ENCODE assay signal across 28 cellular contexts in genomic region chrX:136171420-136171819, GRCh38. TPM values are rescaled to one million over a fixed set of nuclear protein-coding genes. Genes with fewer than 3 reads are reported as not detected.
DNase-seq lines count a peak whose midpoint lies in the region; ATAC-seq and TF ChIP-seq lines count a peak whose summit lies in the region.
"Had no signal": no experiment of that assay in that cellular context is flagged by ENCODE, and none has a peak within 500 bp of the region (broad histone marks: within the 10 kb centered on the region; RNA-seq: fewer than 3 reads in every experiment).

No MANE protein-coding gene starts in this region.

- TF ChIP-seq EP300 in esophagus muscularis mucosa (IDR thresholded peaks at IDR 0.05): no peak

- 19 to 33% methylated on average over 1 of the region's 1 CpG for WGBS in heart right ventricle, 2 donors
- 31% methylated on average over 1 of the region's 1 CpG for WGBS in right cardiac atrium
- WGBS in esophagus muscularis mucosa: 41% methylated on average over 1 of the region's 1 CpG
- 60 to 66% (median 61%) methylated on average over 1 of the region's 1 CpG for whole genome bisulfite sequencing in psoas muscle, 3 donors

- H3K27ac ChIP-seq in heart right ventricle (peak overlapping the region in 8 of 10 donors; percentile 70 to 89 (median 87)), right cardiac atrium (ENCODE audit: low read length) (no peak overlapping the region), esophagus muscularis mucosa (replicated peaks in 1 of 4) (peak overlapping the region; percentile 84 to 99 (median 96)), psoas muscle (peak overlapping the region; percentile 95), uterus (peak overlapping the region; percentile 81 to 88)
- H3K27ac ChIP-seq: left lung, suprapubic skin, VCaP had no signal

- no peaks in the 10 kb centered on the region for H3K36me3 ChIP-seq in heart right ventricle
- H3K36me3 ChIP-seq in esophagus muscularis mucosa: no peaks in the 10 kb centered on the region
- no peaks in the 10 kb centered on the region for H3K36me3 ChIP-seq in psoas muscle (ENCODE audit: insufficient read depth in 1 of 2, low read depth in 1 of 2)
- H3K36me3 ChIP-seq in uterus: no peaks in the 10 kb centered on the region
- H3K36me3 ChIP-seq: left lung, suprapubic skin had no signal

- no peak overlapping the region for H3K27ac Mint-ChIP-seq in natural killer cell treated with Interleukin-12 subunit alpha and Interleukin-12 subunit beta and Interleukin-15 and Interleukin-18, amount 100 ng/mL, for 72 hours
- H3K27ac Mint-ChIP-seq: activated naive CD4-positive, alpha-beta T cell treated with anti-CD3 and anti-CD28 coated beads for 36 hours; CD4-positive, alpha-beta T cell; effector memory CD8-positive, alpha-beta T cell; mesothelial cell of epicardium; stimulated activated effector memory CD8-positive, alpha-beta T cell treated with anti-CD3 and anti-CD28 coated beads, Interleukin-12 subunit alpha, Interleukin-12 subunit beta, amount 100 ng/mL, for 72 hours; T-helper 2 cell treated with Interferon-gamma antibody and Interleukin-4, amounts not matched to agents 5 μg/mL and 100 μg/mL, for 36 hours had no signal

- ATAC-seq in heart right ventricle (no peak), right cardiac atrium (no peak), psoas muscle (no peak), sciatic nerve (no peak)
- ATAC-seq in natural killer cell treated with Interleukin-12 subunit alpha and Interleukin-12 subunit beta and Interleukin-15 and Interleukin-18, amount 100 ng/mL, for 72 hours: no peak
- ATAC-seq: effector memory CD8-positive, alpha-beta T cell; GM12878; left lung; naive thymus-derived CD8-positive, alpha-beta T cell; stimulated activated effector memory CD8-positive, alpha-beta T cell treated with anti-CD3 and anti-CD28 coated beads, Interleukin-12 subunit alpha, Interleukin-12 subunit beta, amount 100 ng/mL, for 72 hours had no signal

- H3K36me3 Mint-ChIP-seq in natural killer cell treated with Interleukin-12 subunit alpha and Interleukin-12 subunit beta and Interleukin-15 and Interleukin-18, amount 100 ng/mL, for 72 hours: no peaks in the 10 kb centered on the region
- H3K36me3 Mint-ChIP-seq: mesothelial cell of epicardium had no signal

- H3K4me1 ChIP-seq in heart right ventricle (peaks cover 0 to 88% (median 37%) of the 10 kb centered on the region in 9 donors), right cardiac atrium (ENCODE audit: control insufficient read depth, insufficient read depth, low read length) (peaks cover 10% of the 10 kb centered on the region), esophagus muscularis mucosa (peaks cover 33 to 95% (median 81%) of the 10 kb centered on the region in 4 donors), psoas muscle (peaks cover 11% of the 10 kb centered on the region), uterus (peaks cover 0 to 17% of the 10 kb centered on the region in 2 donors)
- H3K4me1 ChIP-seq: left lung had no signal

- H3K4me3 ChIP-seq in heart right ventricle: peak overlapping the region in 2 of 10 donors; percentile 2 to 26
- H3K4me3 ChIP-seq in right cardiac atrium (ENCODE audit: low read length): no peak overlapping the region
- peak overlapping the region in 3 of 4 donors; percentile 31 to 42 (median 40) for H3K4me3 ChIP-seq in esophagus muscularis mucosa
- peak overlapping the region; percentile 52 for H3K4me3 ChIP-seq in psoas muscle
- H3K4me3 ChIP-seq in uterus: no peak overlapping the region
- H3K4me3 ChIP-seq: GM12878, left lung, suprapubic skin had no signal

- no peaks in the 10 kb centered on the region for H3K9me3 Mint-ChIP-seq in natural killer cell treated with Interleukin-12 subunit alpha and Interleukin-12 subunit beta and Interleukin-15 and Interleukin-18, amount 100 ng/mL, for 72 hours
- H3K9me3 Mint-ChIP-seq: activated naive CD4-positive, alpha-beta T cell treated with anti-CD3 and anti-CD28 coated beads for 36 hours; CD4-positive, alpha-beta T cell; effector memory CD8-positive, alpha-beta T cell; naive thymus-derived CD8-positive, alpha-beta T cell; stimulated activated effector memory CD8-positive, alpha-beta T cell treated with anti-CD3 and anti-CD28 coated beads, Interleukin-12 subunit alpha, Interleukin-12 subunit beta, amount 100 ng/mL, for 72 hours; T-helper 2 cell treated with Interferon-gamma antibody and Interleukin-4, amounts not matched to agents 5 μg/mL and 100 μg/mL, for 36 hours had no signal

- H3K27me3 ChIP-seq in heart right ventricle: peaks cover 0 to 19% (median 0%) of the 10 kb centered on the region in 7 donors
- no peaks in the 10 kb centered on the region for H3K27me3 ChIP-seq in right cardiac atrium (ENCODE audit: control insufficient read depth, insufficient read depth)
- no peaks in the 10 kb centered on the region for H3K27me3 ChIP-seq in esophagus muscularis mucosa
- H3K27me3 ChIP-seq in psoas muscle (ENCODE audit: insufficient read depth in 3 of 3, low read length in 2 of 3): no peaks in the 10 kb centered on the region
- H3K27me3 ChIP-seq in uterus: no peaks in the 10 kb centered on the region
- H3K27me3 ChIP-seq: suprapubic skin had no signal

- TF ChIP-seq CTCF in heart right ventricle (IDR thresholded peaks at IDR 0.05) (no peak), esophagus muscularis mucosa (IDR thresholded peaks at IDR 0.05) (no peak), psoas muscle (IDR thresholded peaks at IDR 0.05) (no peak), uterus (IDR thresholded peaks at IDR 0.05) (no peak)

- no peaks in the 10 kb centered on the region for H3K4me1 Mint-ChIP-seq in natural killer cell treated with Interleukin-12 subunit alpha and Interleukin-12 subunit beta and Interleukin-15 and Interleukin-18, amount 100 ng/mL, for 72 hours (ENCODE audit: low read depth in 2 of 2)
- H3K4me1 Mint-ChIP-seq: naive thymus-derived CD8-positive, alpha-beta T cell had no signal

- TF ChIP-seq POLR2A in esophagus muscularis mucosa (IDR thresholded peaks at IDR 0.05; ENCODE audit: low read depth) (no peak), uterus (IDR thresholded peaks at IDR 0.05) (no peak)

- no peak overlapping the region for H3K4me3 Mint-ChIP-seq in natural killer cell treated with Interleukin-12 subunit alpha and Interleukin-12 subunit beta and Interleukin-15 and Interleukin-18, amount 100 ng/mL, for 72 hours
- H3K4me3 Mint-ChIP-seq: activated naive CD4-positive, alpha-beta T cell treated with anti-CD3 and anti-CD28 coated beads for 36 hours; CD4-positive, alpha-beta T cell; effector memory CD8-positive, alpha-beta T cell; mesothelial cell of epicardium; naive thymus-derived CD8-positive, alpha-beta T cell; stimulated activated effector memory CD8-positive, alpha-beta T cell treated with anti-CD3 and anti-CD28 coated beads, Interleukin-12 subunit alpha, Interleukin-12 subunit beta, amount 100 ng/mL, for 72 hours; T-helper 2 cell treated with Interferon-gamma antibody and Interleukin-4, amounts not matched to agents 5 μg/mL and 100 μg/mL, for 36 hours had no signal

- no peaks in the 10 kb centered on the region for H3K9me3 ChIP-seq in heart right ventricle
- H3K9me3 ChIP-seq in right cardiac atrium (ENCODE audit: control insufficient read depth, low read length): no peaks in the 10 kb centered on the region
- H3K9me3 ChIP-seq in esophagus muscularis mucosa: no peaks in the 10 kb centered on the region
- H3K9me3 ChIP-seq in psoas muscle: no peaks in the 10 kb centered on the region
- H3K9me3 ChIP-seq in uterus: no peaks in the 10 kb centered on the region
- H3K9me3 ChIP-seq: left lung, suprapubic skin had no signal

- no peak for DNase-seq in heart right ventricle
- no peak for DNase-seq in right cardiac atrium
- DNase-seq in esophagus muscularis mucosa (ENCODE audit: extremely low spot score): no peak
- DNase-seq in psoas muscle: no peak
- no peak for DNase-seq in uterus
- DNase-seq in sciatic nerve (ENCODE audit: low spot score): no peak
- DNase-seq in natural killer cell treated with Interleukin-12 subunit alpha and Interleukin-12 subunit beta and Interleukin-15 and Interleukin-18, amount 100 ng/mL, for 72 hours (ENCODE audit: low spot score): no peak
- DNase-seq in NCI-H1092 treated with DMSO at 0.1 percent for 48 hours (lab: John Stamatoyannopoulos, UW): no peak
- DNase-seq: 8988T; activated CD4-positive, alpha-beta T cell treated with anti-CD3 and anti-CD28 coated beads for 48 hours; activated naive CD4-positive, alpha-beta T cell treated with anti-CD3 and anti-CD28 coated beads for 36 hours; CD4-positive, alpha-beta T cell; effector memory CD8-positive, alpha-beta T cell; EL; Kasumi-1; left lung; naive thymus-derived CD8-positive, alpha-beta T cell; NCI-H146; NCI-H510A; OCI-M1; retina; stimulated activated CD4-positive, alpha-beta T cell treated with anti-CD3 and anti-CD28 coated beads, Interleukin-4, amount 100 ng/mL, for 24 hours had no signal

- intact Hi-C loops in heart right ventricle (cut with DNase I) (loop anchor here in 5 of 10 donors (2.0 to 5.0 kb wide), 3 partner anchors 36 to 97 kb away; no protein-coding TSS in a partner anchor), right cardiac atrium (cut with DNase I) (loop anchor here in 1 of 4 donors (5.0 kb wide), 1 partner anchor 36 kb away; no protein-coding TSS in a partner anchor), esophagus muscularis mucosa (cut with DNase I) (loop anchor here (5.0 kb wide), 1 partner anchor 96 kb away; no protein-coding TSS in a partner anchor), psoas muscle (cut with DNase I) (loop anchor here in 1 of 2 donors (5.0 kb wide), 1 partner anchor 41 kb away; no protein-coding TSS in a partner anchor), uterus (cut with DNase I; ENCODE audit: low total_unique reads) (no loop called here), sciatic nerve (cut with DNase I) (no loop called here)

- H3K27me3 Mint-ChIP-seq in natural killer cell treated with Interleukin-12 subunit alpha and Interleukin-12 subunit beta and Interleukin-15 and Interleukin-18, amount 100 ng/mL, for 72 hours: peaks cover 0 to 2% of the 10 kb centered on the region in 2 donors
- H3K27me3 Mint-ChIP-seq: CD4-positive, alpha-beta T cell; effector memory CD8-positive, alpha-beta T cell; naive thymus-derived CD8-positive, alpha-beta T cell had no signal

RNA-seq across cellular contexts. Expression of gene FHL1, which starts 24.1 kb away (rescaled TPM):
- total RNA-seq in heart right ventricle: 1,000 to 10,000 TPM in 8 of 10 donors, 100 to 1,000 TPM in 2; 367 to 3,919 (median 2,586) TPM
- polyA plus RNA-seq in heart right ventricle: 1,000 to 10,000 TPM in 1 of 2 donors, 100 to 1,000 TPM in 1; 480 to 3,681 TPM
- total RNA-seq in right cardiac atrium: 100 to 1,000 TPM; 255 to 871 (median 312) TPM
- 442 TPM for polyA plus RNA-seq in right cardiac atrium
- total RNA-seq in esophagus muscularis mucosa: 1,000 to 10,000 TPM; 2,189 to 3,092 (median 2,823) TPM
- total RNA-seq in psoas muscle: 1,000 to 10,000 TPM; 6,074 to 8,382 (median 6,962) TPM
- 1,000 to 10,000 TPM in 2 of 3 donors, 100 to 1,000 TPM in 1; 325 to 4,774 (median 2,961) TPM for polyA plus RNA-seq in psoas muscle
- 100 to 1,000 TPM; 279 to 745 (median 469) TPM for total RNA-seq in uterus
- 174 TPM for total RNA-seq in sciatic nerve
- total RNA-seq in natural killer cell treated with Interleukin-12 subunit alpha and Interleukin-12 subunit beta and Interleukin-15 and Interleukin-18, amount 100 ng/mL, for 72 hours: 1 to 10 TPM; 2.9 to 6.7 TPM

Comparison
In these comparisons a context has a peak if more than half of its experiments do, and no peak if none do; other contexts are left out.
1. H3K4me3 ChIP-seq: peak in esophagus muscularis mucosa (3 of 4) and psoas muscle (single experiment); none in right cardiac atrium (single experiment) and uterus (0 of 2).
2. RNA of gene FHL1, which starts 24.1 kb away (total RNA-seq): 6,074 to 8,382 TPM in psoas muscle, 2,189 to 3,092 TPM in esophagus muscularis mucosa, 367 to 3,919 TPM in heart right ventricle, 279 to 745 TPM in uterus, 255 to 871 TPM in right cardiac atrium and 174 TPM in sciatic nerve (single experiment); 2.9 to 6.7 TPM in natural killer cell treated with Interleukin-12 subunit alpha and Interleukin-12 subunit beta and Interleukin-15 and Interleukin-18, amount 100 ng/mL, for 72 hours; every median in the first group is over 10 times any median in the second.